10 cellular contexts compared by ENCODE assay signal in genomic region chr20:37921341-37921929, GRCh38.
DNase-seq lines count a peak whose midpoint lies in the region; ATAC-seq and TF ChIP-seq lines count a peak whose summit lies in the region.
"Had no signal": no experiment of that assay in that cellular context is flagged by ENCODE, and none has a peak within 500 bp of the region (broad histone marks: within the 10 kb centered on the region; RNA-seq: fewer than 3 reads in every experiment).

No MANE protein-coding gene starts in this region.

- ATAC-seq in GM18498 (IDR thresholded peaks at IDR 0.05; ENCODE audit: unreplicated experiment) = peak; percentile 67
- peak; percentile 62 for ATAC-seq in HG02798 (IDR thresholded peaks at IDR 0.05; ENCODE audit: poor library complexity, unreplicated experiment)
- ATAC-seq: psoas muscle had no signal

- no peaks in the 10 kb centered on the region for H3K9me3 ChIP-seq in WERI-Rb-1 (ENCODE audit: severe bottlenecking)
- no peaks in the 10 kb centered on the region for H3K9me3 ChIP-seq in effector memory CD4-positive, alpha-beta T cell (ENCODE audit: control insufficient read depth, low read length)
- H3K9me3 ChIP-seq: psoas muscle, thoracic aorta had no signal

- H3K27ac ChIP-seq in WERI-Rb-1 = no peak overlapping the region
- no peak overlapping the region for H3K27ac ChIP-seq in effector memory CD4-positive, alpha-beta T cell (ENCODE audit: insufficient read depth, low read length, poor library complexity, severe bottlenecking)
- H3K27ac ChIP-seq: psoas muscle, thoracic aorta had no signal

- no peaks in the 10 kb centered on the region for H3K27me3 ChIP-seq in WERI-Rb-1 (ENCODE audit: insufficient read depth, low read depth, severe bottlenecking)
- H3K27me3 ChIP-seq in effector memory CD4-positive, alpha-beta T cell (replicated peaks; ENCODE audit: control insufficient read depth, insufficient read depth, low read length, poor library complexity, severe bottlenecking) = no peaks in the 10 kb centered on the region

- DNase-seq in GM19240 (ENCODE audit: insufficient read length, low spot score) (peak; percentile 58), NOMO-1 treated with DMSO at 0.1 percent for 48 hours (lab: John Stamatoyannopoulos, UW; ENCODE audit: unreplicated experiment) (peak; percentile 57), WERI-Rb-1 (no peak), SKM-1 (lab: John Stamatoyannopoulos, UW; ENCODE audit: unreplicated experiment) (no peak)
- no peak for DNase-seq in stimulated activated CD4-positive, alpha-beta T cell treated with anti-CD3 and anti-CD28 coated beads, Interleukin-15, amount 100 ng/mL, for 24 hours
- no peak for DNase-seq in effector memory CD4-positive, alpha-beta T cell
- DNase-seq: psoas muscle had no signal

- no peaks in the 10 kb centered on the region for H3K36me3 ChIP-seq in WERI-Rb-1
- no peaks in the 10 kb centered on the region for H3K36me3 ChIP-seq in effector memory CD4-positive, alpha-beta T cell (ENCODE audit: control insufficient read depth, insufficient read depth, low read length)
- H3K36me3 ChIP-seq: thoracic aorta had no signal

- no peak overlapping the region for H3K4me3 ChIP-seq in WERI-Rb-1 (ENCODE audit: low read depth, low read length)
- H3K4me3 ChIP-seq in effector memory CD4-positive, alpha-beta T cell (ENCODE audit: insufficient read depth, low read depth, low read length, poor library complexity, severe bottlenecking) = no peak overlapping the region
- H3K4me3 ChIP-seq: psoas muscle, thoracic aorta had no signal

- TF ChIP-seq CTCF in WERI-Rb-1 (IDR thresholded peaks at IDR 0.05; ENCODE audit: low read depth, low read length) = no peak

- H3K4me1 ChIP-seq in effector memory CD4-positive, alpha-beta T cell (ENCODE audit: control insufficient read depth, insufficient read depth, low read length, poor library complexity, severe bottlenecking) = no peaks in the 10 kb centered on the region
- H3K4me1 ChIP-seq: psoas muscle had no signal

Comparison
In these comparisons a context has a peak if more than half of its experiments do, and no peak if none do; other contexts are left out.
1. DNase-seq: peak in GM19240 (single experiment) and NOMO-1 treated with DMSO at 0.1 percent for 48 hours (single experiment); none in WERI-Rb-1 (single experiment), stimulated activated CD4-positive, alpha-beta T cell treated with anti-CD3 and anti-CD28 coated beads, Interleukin-15, amount 100 ng/mL, for 24 hours (single experiment), SKM-1 (single experiment) and effector memory CD4-positive, alpha-beta T cell (0 of 3).